In genomic region chr10:71217266-71218045, GRCh38 we compare ENCODE assay signal across 9 cellular contexts. TPM values are rescaled to one million over a fixed set of nuclear protein-coding genes. Genes with fewer than 3 reads are reported as not detected.
DNase-seq lines count a peak whose midpoint lies in the region; ATAC-seq and TF ChIP-seq lines count a peak whose summit lies in the region.
"Had no signal": no experiment of that assay in that cellular context is flagged by ENCODE, and none has a peak within 500 bp of the region (broad histone marks: within the 10 kb centered on the region; RNA-seq: fewer than 3 reads in every experiment).

No MANE protein-coding gene starts in this region.

- H3K36me3 Mint-ChIP-seq in chondrocyte (ENCODE audit: low read depth): no peaks in the 10 kb centered on the region

- no peaks in the 10 kb centered on the region for H3K36me3 ChIP-seq in MG63
- H3K36me3 ChIP-seq in left lung: no peaks in the 10 kb centered on the region
- H3K36me3 ChIP-seq in suprapubic skin: no peaks in the 10 kb centered on the region

- H3K9me3 Mint-ChIP-seq in chondrocyte (ENCODE audit: low read depth): no peaks in the 10 kb centered on the region

- H3K27ac Mint-ChIP-seq in chondrocyte (ENCODE audit: unreplicated experiment): peak overlapping the region; percentile 77

- DNase-seq in COLO668 (lab: John Stamatoyannopoulos, UW; ENCODE audit: unreplicated experiment) (peak; percentile 33), MG63 (peak; percentile 26), chondrocyte (ENCODE audit: low spot score) (no peak), left lung (no peak), suprapubic skin (ENCODE audit: low spot score in 2 of 2) (peak in 1 of 2 donors; percentile 78), middle frontal gyrus (ENCODE audit: extremely low spot score, low spot score) (no peak)
- no peak for DNase-seq in stimulated activated CD8-positive, alpha-beta memory T cell treated with anti-CD3 and anti-CD28 coated beads, Interleukin-4, amount 100 ng/mL, for 48 hours

- H3K9me3 ChIP-seq in MG63 (no peaks in the 10 kb centered on the region), left lung (no peaks in the 10 kb centered on the region), suprapubic skin (no peaks in the 10 kb centered on the region)

- H3K4me1 Mint-ChIP-seq in chondrocyte (ENCODE audit: low read depth): peaks cover 62% of the 10 kb centered on the region

- 4% methylated on average over 50 of the region's 57 CpGs for WGBS in suprapubic skin

- TF ChIP-seq CTCF in chondrocyte (IDR thresholded peaks at IDR 0.05) (peak; percentile 42), left lung (IDR thresholded peaks at IDR 0.05) (no peak), suprapubic skin (IDR thresholded peaks at IDR 0.05) (no peak)

- peaks cover 7 to 45% of the 10 kb centered on the region in 2 donors for H3K4me1 ChIP-seq in left lung
- peaks cover 40% of the 10 kb centered on the region for H3K4me1 ChIP-seq in suprapubic skin

- no peak for TF ChIP-seq EP300 in suprapubic skin (IDR thresholded peaks at IDR 0.05)

- no peak for TF ChIP-seq POLR2A in suprapubic skin (IDR thresholded peaks at IDR 0.05)

- no peaks in the 10 kb centered on the region for H3K27me3 ChIP-seq in MG63
- peaks cover 0 to 57% of the 10 kb centered on the region in 2 donors for H3K27me3 ChIP-seq in left lung
- peaks cover 3% of the 10 kb centered on the region for H3K27me3 ChIP-seq in suprapubic skin

- no peaks in the 10 kb centered on the region for H3K27me3 Mint-ChIP-seq in chondrocyte (ENCODE audit: low read depth)

- peak overlapping the region; percentile 40 for H3K4me3 ChIP-seq in MG63
- H3K4me3 ChIP-seq in left lung: peak overlapping the region; percentile 43 to 46
- peak overlapping the region; percentile 56 for H3K4me3 ChIP-seq in suprapubic skin

- peak overlapping the region; percentile 20 to 44 for H3K27ac ChIP-seq in left lung
- H3K27ac ChIP-seq in suprapubic skin: no peak overlapping the region
- H3K27ac ChIP-seq: KMS-11 had no signal

- intact Hi-C loops in left lung (cut with DNase I): loop anchor here in 1 of 2 donors (10.0 kb wide), 1 partner anchor 57 kb away; no protein-coding TSS in a partner anchor

- peak overlapping the region; percentile 69 for H3K4me3 Mint-ChIP-seq in chondrocyte (ENCODE audit: unreplicated experiment)

- ATAC-seq in left lung (peak; percentile 40), HG03442 (IDR thresholded peaks at IDR 0.05; ENCODE audit: unreplicated experiment) (no peak)

RNA-seq across cellular contexts. Expression of gene UNC5B, which starts 5.1 kb away (rescaled TPM):
- total RNA-seq in MG63 (2014; rRNA removed; shearing (Covaris generic); ENCODE audit: low replicate concordance): 8.0 and 11.4 TPM in 2 replicates
- 36.4 to 61.1 TPM (median 57.9 TPM) in 3 replicates for total RNA-seq in chondrocyte
- total RNA-seq in left lung: 10 to 100 TPM; 14.4 to 20.3 TPM
- total RNA-seq in suprapubic skin: 10 to 100 TPM in 3 of 4 donors, 1 to 10 TPM in 1; 7.2 to 45.7 (median 14.7) TPM

Comparison
In these comparisons a context has a peak if more than half of its experiments do, and no peak if none do; other contexts are left out.
1. DNase-seq: peak in COLO668 (single experiment) and MG63 (single experiment); none in chondrocyte (single experiment), left lung (0 of 2), stimulated activated CD8-positive, alpha-beta memory T cell treated with anti-CD3 and anti-CD28 coated beads, Interleukin-4, amount 100 ng/mL, for 48 hours (single experiment) and middle frontal gyrus (single experiment).
2. Peak in every context shown above with its lines, with median percentiles within 50 percentile points of each other: H3K4me3 ChIP-seq.